ENCODE assay signal across 20 cellular contexts in genomic region chr18:49071776-49072175, GRCh38.
DNase-seq lines count a peak whose midpoint lies in the region; ATAC-seq and TF ChIP-seq lines count a peak whose summit lies in the region.
"Had no signal": no experiment of that assay in that cellular context is flagged by ENCODE, and none has a peak within 500 bp of the region (broad histone marks: within the 10 kb centered on the region; RNA-seq: fewer than 3 reads in every experiment).

No MANE protein-coding gene starts in this region.

- H3K4me1 Mint-ChIP-seq in CD4-positive, alpha-beta T cell (ENCODE audit: low read depth), result no peaks in the 10 kb centered on the region
- H3K4me1 Mint-ChIP-seq in naive thymus-derived CD4-positive, alpha-beta T cell, result peaks cover 0 to 10% (median 0%) of the 10 kb centered on the region in 7 donors

- peak; percentile 26 for ATAC-seq in sciatic nerve
- ATAC-seq in CD4-positive, alpha-beta T cell (ENCODE audit: poor library complexity), result no peak
- ATAC-seq in naive thymus-derived CD4-positive, alpha-beta T cell, result no peak
- ATAC-seq: HCT116, PC-3 had no signal

- H3K9me3 Mint-ChIP-seq in CD4-positive, alpha-beta T cell, result no peaks in the 10 kb centered on the region
- peaks cover 0 to 8% (median 0%) of the 10 kb centered on the region in 11 donors for H3K9me3 Mint-ChIP-seq in naive thymus-derived CD4-positive, alpha-beta T cell

- H3K4me3 ChIP-seq in Loucy (ENCODE audit: low read length, poor library complexity, severe bottlenecking) (no peak overlapping the region), hepatocyte (no peak overlapping the region)
- no peak overlapping the region for H3K4me3 ChIP-seq in naive thymus-derived CD4-positive, alpha-beta T cell (ENCODE audit: low read length)
- H3K4me3 ChIP-seq: BLaER1 treated with 17β-estradiol and CSF1 and Interleukin-3, amounts not matched to agents 10 nM and 100 nM had no signal

- no peaks in the 10 kb centered on the region for H3K36me3 ChIP-seq in Loucy (ENCODE audit: insufficient read depth, low read length)
- no peaks in the 10 kb centered on the region for H3K36me3 ChIP-seq in hepatocyte (replicated peaks; ENCODE audit: insufficient read depth, low read depth)
- H3K36me3 ChIP-seq in naive thymus-derived CD4-positive, alpha-beta T cell (ENCODE audit: control insufficient read depth in 2 of 3, insufficient read depth in 3 of 3, low read length in 3 of 3), result no peaks in the 10 kb centered on the region

- POLR2A ChIA-PET in CD4-positive, alpha-beta T cell (lab: Charles Lee), result no interaction called here
- POLR2A ChIA-PET in naive thymus-derived CD4-positive, alpha-beta T cell (lab: Charles Lee), result no interaction called here

- CTCF ChIA-PET in CD4-positive, alpha-beta T cell (lab: Charles Lee), result no interaction called here
- CTCF ChIA-PET in naive thymus-derived CD4-positive, alpha-beta T cell (lab: Charles Lee), result no interaction called here

- 0 out of 2 replicates have a peak, but pooled peaks cover 9% of the 10 kb centered on the region for H3F3A ChIP-seq in Loucy (ENCODE audit: low read depth)

- H3K4me2 ChIP-seq in Loucy (ENCODE audit: low read depth, low read length, poor library complexity, severe bottlenecking) (peak overlapping the region; percentile 46), hepatocyte (peak overlapping the region; percentile 61)

- H3K9me2 ChIP-seq in Loucy (replicated peaks; ENCODE audit: low read depth, low read length) (no peaks in the 10 kb centered on the region), hepatocyte (replicated peaks; ENCODE audit: insufficient read depth) (no peaks in the 10 kb centered on the region)

- no peak overlapping the region for H3K4me3 Mint-ChIP-seq in CD4-positive, alpha-beta T cell
- no peak overlapping the region for H3K4me3 Mint-ChIP-seq in naive thymus-derived CD4-positive, alpha-beta T cell

- no peaks in the 10 kb centered on the region for H3K9me3 ChIP-seq in Loucy (ENCODE audit: insufficient read depth, low read depth, low read length)
- no peaks in the 10 kb centered on the region for H3K9me3 ChIP-seq in hepatocyte (ENCODE audit: low read depth)
- no peaks in the 10 kb centered on the region for H3K9me3 ChIP-seq in CD4-positive, alpha-beta T cell (ENCODE audit: control insufficient read depth, low read length)
- no peaks in the 10 kb centered on the region for H3K9me3 ChIP-seq in naive thymus-derived CD4-positive, alpha-beta T cell (ENCODE audit: control insufficient read depth in 2 of 3, low read length in 3 of 3)

- no peak overlapping the region for H2AFZ ChIP-seq in Loucy (ENCODE audit: low read length)
- no peak overlapping the region for H2AFZ ChIP-seq in hepatocyte

- no peaks in the 10 kb centered on the region for H3K27me3 Mint-ChIP-seq in CD4-positive, alpha-beta T cell
- H3K27me3 Mint-ChIP-seq in naive thymus-derived CD4-positive, alpha-beta T cell, result no peaks in the 10 kb centered on the region

- TF ChIP-seq CTCF in Loucy (conservative IDR thresholded peaks at IDR 0.05; ENCODE audit: low read length) (no peak), hepatocyte (IDR thresholded peaks at IDR 0.05; ENCODE audit: poor library complexity) (no peak)
- no peak for TF ChIP-seq CTCF in CD4-positive, alpha-beta T cell (IDR thresholded peaks at IDR 0.05)

- DNase-seq in NCI-H2227 treated with DMSO at 0.1 percent for 48 hours (lab: John Stamatoyannopoulos, UW), result peak; percentile 12
- DNase-seq in NCI-H2227 (lab: John Stamatoyannopoulos, UW; ENCODE audit: unreplicated experiment), result no peak
- no peak for DNase-seq in hepatocyte (ENCODE audit: low spot score)
- DNase-seq in sciatic nerve (ENCODE audit: low spot score), result no peak
- no peak for DNase-seq in CD4-positive, alpha-beta T cell
- no peak for DNase-seq in caudate nucleus (lab: John Stamatoyannopoulos, UW)
- DNase-seq in naive thymus-derived CD4-positive, alpha-beta T cell, result no peak
- DNase-seq: DMS79 treated with DMSO at 0.1 percent for 48 hours, KG1, NCI-H1436, NCI-H2029, NCI-H2171 treated with DMSO at 0.1 percent for 48 hours, NCI-H510A treated with DMSO at 0.1 percent for 48 hours, NCI-H82, PC-3 had no signal

- peak overlapping the region; percentile 7 for H3K9ac ChIP-seq in Loucy (ENCODE audit: low read depth, low read length, poor library complexity, severe bottlenecking)
- H3K9ac ChIP-seq: BLaER1 treated with 17β-estradiol and CSF1 and Interleukin-3, amounts not matched to agents 10 nM and 100 nM had no signal

- H3K27ac Mint-ChIP-seq in CD4-positive, alpha-beta T cell, result no peak overlapping the region
- no peak overlapping the region for H3K27ac Mint-ChIP-seq in naive thymus-derived CD4-positive, alpha-beta T cell

- H3K79me2 ChIP-seq in Loucy (ENCODE audit: insufficient read depth, low read length), result no peaks in the 10 kb centered on the region
- H3K79me2 ChIP-seq in hepatocyte, result no peaks in the 10 kb centered on the region

- peaks cover 7% of the 10 kb centered on the region for H3K36me3 Mint-ChIP-seq in CD4-positive, alpha-beta T cell (ENCODE audit: low read depth)
- H3K36me3 Mint-ChIP-seq in naive thymus-derived CD4-positive, alpha-beta T cell, result peaks cover 0 to 31% (median 7%) of the 10 kb centered on the region in 5 donors

- H3K4me1 ChIP-seq in Loucy (ENCODE audit: insufficient read depth, low read length, poor library complexity, severe bottlenecking) (peaks cover 59% of the 10 kb centered on the region), hepatocyte (ENCODE audit: insufficient read depth) (peaks cover 55% of the 10 kb centered on the region)
- H3K4me1 ChIP-seq in naive thymus-derived CD4-positive, alpha-beta T cell (ENCODE audit: control insufficient read depth in 2 of 2, insufficient read depth in 2 of 2, low read length in 2 of 2), result no peaks in the 10 kb centered on the region

- H4K20me1 ChIP-seq in Loucy (ENCODE audit: insufficient read depth, low read length, poor library complexity, severe bottlenecking), result no peaks in the 10 kb centered on the region
- no peaks in the 10 kb centered on the region for H4K20me1 ChIP-seq in hepatocyte (ENCODE audit: insufficient read depth, poor library complexity, severe bottlenecking)
- H4K20me1 ChIP-seq: BLaER1 treated with 17β-estradiol and CSF1 and Interleukin-3, amounts not matched to agents 10 nM and 100 nM had no signal

- H3K27me3 ChIP-seq in Loucy (ENCODE audit: insufficient read depth, low read length, poor library complexity, severe bottlenecking) (no peaks in the 10 kb centered on the region), hepatocyte (no peaks in the 10 kb centered on the region)
- no peaks in the 10 kb centered on the region for H3K27me3 ChIP-seq in CD4-positive, alpha-beta T cell (ENCODE audit: control insufficient read depth, insufficient read depth, low read length)
- H3K27me3 ChIP-seq in naive thymus-derived CD4-positive, alpha-beta T cell (ENCODE audit: control insufficient read depth in 2 of 2, insufficient read depth in 2 of 2, low read length in 2 of 2), result no peaks in the 10 kb centered on the region
- H3K27me3 ChIP-seq: BLaER1 treated with 17β-estradiol and CSF1 and Interleukin-3, amounts not matched to agents 10 nM and 100 nM had no signal

- H3K27ac ChIP-seq in hepatocyte (peak overlapping the region; percentile 88), caudate nucleus (ENCODE audit: low read depth, low read length) (no peak overlapping the region)
- no peak overlapping the region for H3K27ac ChIP-seq in CD4-positive, alpha-beta T cell (ENCODE audit: low read depth, low read length)
- H3K27ac ChIP-seq in naive thymus-derived CD4-positive, alpha-beta T cell (ENCODE audit: low read depth, low read length), result no peak overlapping the region
- H3K27ac ChIP-seq: 22Rv1; BLaER1 treated with 17β-estradiol and CSF1 and Interleukin-3, amounts not matched to agents 10 nM and 100 nM; RWPE1 had no signal

- WGBS in hepatocyte (ENCODE audit: low lambda C conversion rate, missing lambda C conversion rate), result 64% methylated on average over 4 of the region's 4 CpGs

- intact Hi-C loops in sciatic nerve (cut with DNase I), result no loop called here
- intact Hi-C loops in CD4-positive, alpha-beta T cell (cut with DNase I, micrococcal nuclease), result no loop called here
- intact Hi-C loops in naive thymus-derived CD4-positive, alpha-beta T cell (cut with micrococcal nuclease), result no loop called here
